In genomic region chr19:34991542-34992333, GRCh38 we compare ENCODE assay signal across 23 cellular contexts. TPM values are rescaled to one million over a fixed set of nuclear protein-coding genes. Genes with fewer than 3 reads are reported as not detected.
"Had no signal": no experiment of that assay in that cellular context is flagged by ENCODE, and none has a peak within 500 bp of the region (broad histone marks: within the 10 kb centered on the region; RNA-seq: fewer than 3 reads in every experiment).

No MANE protein-coding gene starts in this region.

- H3K27ac Mint-ChIP-seq: nephron progenitor cell had no signal

- ATAC-seq: body of pancreas, right cardiac atrium, upper lobe of right lung had no signal

- H3K4me3 ChIP-seq: body of pancreas, colonic mucosa, esophagus squamous epithelium, prostate gland, skin epidermis, stomach, testis, upper lobe of right lung had no signal

- H3K27ac ChIP-seq: body of pancreas, colonic mucosa, esophagus squamous epithelium, prostate gland, stomach, testis, upper lobe of right lung had no signal

- H3K4me3 Mint-ChIP-seq: activated naive CD4-positive, alpha-beta T cell treated with anti-CD3 and anti-CD28 coated beads, Interleukin-2, amount 10 ng/mL, durations not matched to agents 7 days and 5 days; activated T-helper 1 cell treated with anti-CD3 and anti-CD28 coated beads, Interleukin-12 subunit alpha, Interleukin-12 subunit beta, Interleukin-2, Interleukin-4 antibody, amounts not matched to agents 30 ng/mL and 10 ng/mL and 1 ng/mL, durations not matched to agents 14 hours and 24 hours and 36 hours; nephron progenitor cell had no signal

- H3K27me3 ChIP-seq: body of pancreas, colonic mucosa, esophagus squamous epithelium, stomach, testis, upper lobe of right lung had no signal

- H3K36me3 Mint-ChIP-seq: activated naive CD4-positive, alpha-beta T cell treated with anti-CD3 and anti-CD28 coated beads, Interleukin-2, amount 10 ng/mL, durations not matched to agents 7 days and 5 days had no signal

- DNase-seq: activated CD4-positive, CD25-positive, alpha-beta regulatory T cell; activated naive CD4-positive, alpha-beta T cell treated with anti-CD3 and anti-CD28 coated beads, Interleukin-2, amount 10 ng/mL, durations not matched to agents 7 days and 5 days; amygdala; body of pancreas; caudate nucleus; colonic mucosa; effector CD4-positive, alpha-beta T cell; esophagus squamous epithelium; hypothalamus; mesendoderm; nephron progenitor cell; stimulated activated CD4-positive, alpha-beta T cell treated with anti-CD3 and anti-CD28 coated beads, Interleukin-4, amount 100 ng/mL, for 1 hour; stomach; testis; upper lobe of right lung had no signal

- H3K36me3 ChIP-seq: colonic mucosa, esophagus squamous epithelium, prostate gland, stomach, upper lobe of right lung had no signal

- H3K9me3 ChIP-seq: body of pancreas, colonic mucosa, esophagus squamous epithelium, prostate gland, stomach, testis, upper lobe of right lung had no signal

RNA-seq across cellular contexts. Expression of gene HPN, which starts 49.8 kb away (rescaled TPM):
- total RNA-seq: activated T-helper 1 cell treated with anti-CD3 and anti-CD28 coated beads, Interleukin-12 subunit alpha, Interleukin-12 subunit beta, Interleukin-2, Interleukin-4 antibody, amounts not matched to agents 30 ng/mL and 10 ng/mL and 1 ng/mL, durations not matched to agents 14 hours and 24 hours and 36 hours; endothelial cell of umbilical vein; fibroblast of villous mesenchyme; glomerular endothelial cell; T-helper 2 cell treated with Interferon-gamma antibody and Interleukin-4, amounts not matched to agents 100 ng/mL and 5 ng/mL, for 36 hours had no signal
